ENCODE assay signal across 12 cellular contexts in the genomic region with DNA sequence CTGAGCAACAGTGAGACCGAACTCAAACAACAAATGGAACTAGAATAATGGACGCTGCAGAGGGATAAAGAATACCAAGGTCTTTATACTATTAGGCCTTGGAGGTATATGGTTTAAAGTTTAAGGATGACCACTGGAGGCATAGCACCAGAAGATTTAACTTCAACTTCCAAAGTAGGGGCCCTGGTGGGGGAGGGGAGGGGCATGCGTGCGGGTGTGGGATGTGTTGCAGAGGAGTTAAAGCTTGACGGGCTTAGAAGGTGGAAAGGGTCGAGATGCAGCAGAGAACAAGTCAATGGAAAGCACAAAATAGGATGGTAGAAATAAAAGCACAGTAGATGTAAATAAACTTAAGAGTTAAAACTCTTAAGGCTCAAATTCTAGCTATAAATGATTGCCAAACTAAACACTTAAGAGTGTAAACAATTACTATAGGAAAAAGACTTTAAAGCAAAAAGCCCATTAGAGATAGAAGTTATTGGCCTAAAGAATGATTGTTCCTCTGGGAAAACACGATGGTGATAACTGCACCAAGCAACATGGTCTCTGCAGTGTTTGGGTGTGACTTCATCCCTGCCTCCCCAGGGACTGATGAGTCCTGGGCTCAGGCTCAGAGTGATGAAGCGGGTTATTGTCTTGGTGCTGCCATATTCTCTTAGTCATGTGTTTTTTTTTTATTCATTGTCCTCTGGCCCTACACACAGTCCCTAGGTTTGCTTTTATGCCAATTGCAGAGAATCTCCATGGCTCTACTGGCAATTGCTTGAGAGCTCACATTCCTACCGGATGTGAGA. TPM values are rescaled to one million over a fixed set of nuclear protein-coding genes. Genes with fewer than 3 reads are reported as not detected.
DNase-seq lines count a peak whose midpoint lies in the region; ATAC-seq, FAIRE-seq and TF ChIP-seq lines count a peak whose summit lies in the region.
"Had no signal": no experiment of that assay in that cellular context is flagged by ENCODE, and none has a peak within 500 bp of the region (broad histone marks: within the 10 kb centered on the region; RNA-seq: fewer than 3 reads in every experiment).

No MANE protein-coding gene starts in this region.

- H3K27ac ChIP-seq in GM12878 (ENCODE audit: control insufficient read depth, insufficient read depth) (no peak overlapping the region), esophagus muscularis mucosa (replicated peaks in 1 of 4) (no peak overlapping the region)
- H3K27ac ChIP-seq: thoracic aorta had no signal

- 51% methylated on average over 9 of the region's 9 CpGs for WGBS in GM12878 (ENCODE audit: insufficient coverage, insufficient replicate concordance, low lambda C conversion rate, missing lambda C conversion rate)
- WGBS in esophagus muscularis mucosa, result 82% methylated on average over 9 of the region's 9 CpGs

- H3K4me1 ChIP-seq in GM12878 (ENCODE audit: control insufficient read depth, insufficient read depth, low read length) (no peaks in the 10 kb centered on the region), esophagus muscularis mucosa (no peaks in the 10 kb centered on the region)

- no peak for TF ChIP-seq CTCF in NB4 (IDR thresholded peaks at IDR 0.05; ENCODE audit: low read depth, low read length)
- TF ChIP-seq CTCF in GM12878 (IDR thresholded peaks at IDR 0.05 in 2 of 3, conservative IDR thresholded peaks at IDR 0.05 in 1 of 3; ENCODE audit: control insufficient read depth in 2 of 3, extremely low read depth in 1 of 3, insufficient read depth in 1 of 3, low read depth in 3 of 3, low read length in 3 of 3), result no peak
- TF ChIP-seq CTCF in esophagus muscularis mucosa (IDR thresholded peaks at IDR 0.05), result no peak

- SMC1A ChIA-PET in GM12878 (lab: Charles Lee; ENCODE audit: uncharacterized antibody, unreplicated experiment), result interaction anchor here (0.6 to 1.6 kb wide), 5 partner anchors 10 to 299 kb away, joined by 3 to 6 read pairs (median 5); no protein-coding TSS in a partner anchor

- no peak for TF ChIP-seq EP300 in GM12878 (IDR thresholded peaks at IDR 0.05; ENCODE audit: borderline replicate concordance in 1 of 2, control insufficient read depth in 1 of 2, low read depth in 2 of 2, low read length in 2 of 2)
- no peak for TF ChIP-seq EP300 in esophagus muscularis mucosa (IDR thresholded peaks at IDR 0.05)

- H3K79me2 ChIP-seq in GM12878 (ENCODE audit: control insufficient read depth, insufficient read depth, low read length), result no peaks in the 10 kb centered on the region

- in situ Hi-C loops in GM12878 (cut with MboI), result no loop called here

- no peak for TF ChIP-seq POLR2A in NB4 (IDR thresholded peaks at IDR 0.05; ENCODE audit: extremely low read depth, insufficient read length)
- TF ChIP-seq POLR2A in GM12878 (IDR thresholded peaks at IDR 0.05; ENCODE audit: low read depth, low read length), result no peak
- TF ChIP-seq POLR2A in esophagus muscularis mucosa (IDR thresholded peaks at IDR 0.05; ENCODE audit: low read depth), result no peak

- H3K4me3 ChIP-seq in NB4 (ENCODE audit: low read depth, low read length), result no peak overlapping the region
- no peak overlapping the region for H3K4me3 ChIP-seq in GM12878
- no peak overlapping the region for H3K4me3 ChIP-seq in esophagus muscularis mucosa
- H3K4me3 ChIP-seq: thoracic aorta had no signal

- no peak overlapping the region for H3K9ac ChIP-seq in GM12878 (ENCODE audit: control insufficient read depth, insufficient read depth, low read length)

- intact Hi-C loops in Right ventricle myocardium inferior (cut with DNase I) (no loop called here), cardiac septum (cut with DNase I) (no loop called here), GM12878 (cut with micrococcal nuclease; ENCODE audit: unreplicated experiment) (no loop called here), esophagus muscularis mucosa (cut with DNase I) (no loop called here)

- H3K27me3 ChIP-seq in GM12878 (replicated peaks in 1 of 2; ENCODE audit: control insufficient read depth in 2 of 2, insufficient read depth in 2 of 2, low read length in 1 of 2), result no peaks in the 10 kb centered on the region
- H3K27me3 ChIP-seq in esophagus muscularis mucosa, result no peaks in the 10 kb centered on the region

- BruUV-seq in GM12878 (replicated peaks; lab: Mats Ljungman, UMichigan), result no TSS peak

- no peak overlapping the region for H2AFZ ChIP-seq in GM12878 (ENCODE audit: control insufficient read depth, low read depth, low read length)

- H4K20me1 ChIP-seq in GM12878 (ENCODE audit: control insufficient read depth, insufficient read depth), result peaks cover 3% of the 10 kb centered on the region

- CTCF ChIA-PET in GM12878 (lab: Yijun Ruan, JAX), result interaction anchor here (0.7 to 2.2 kb wide), 5 partner anchors 9 to 300 kb away, joined by 3 to 9 read pairs (median 6); no protein-coding TSS in a partner anchor

- H3K9me3 ChIP-seq in GM12878 (replicated peaks; ENCODE audit: control insufficient read depth, insufficient read depth, low read length) (no peaks in the 10 kb centered on the region), esophagus muscularis mucosa (no peaks in the 10 kb centered on the region)
- H3K9me3 ChIP-seq: thoracic aorta had no signal

- no peak for FAIRE-seq in GM12878 (lab: Jason Lieb, UNC)
- no peak for FAIRE-seq in urothelium cell line (lab: Jason Lieb, UNC)

- H3K4me2 ChIP-seq in GM12878 (ENCODE audit: control insufficient read depth, insufficient read depth), result no peak overlapping the region

- no peak for TF ChIP-seq RAD21 in GM12878 (IDR thresholded peaks at IDR 0.05; ENCODE audit: insufficient read depth, low read depth, low read length)

- RAD21 ChIA-PET in GM12878 (lab: Charles Lee; ENCODE audit: unreplicated experiment), result interaction anchor here (1.0 to 13.8 kb wide), 3 partner anchors 273 to 300 kb away, joined by 3 to 181 read pairs (median 3); no protein-coding TSS in a partner anchor

- H3K36me3 ChIP-seq in GM12878 (ENCODE audit: control insufficient read depth in 2 of 2, insufficient read depth in 2 of 2, low read length in 1 of 2), result peaks cover 2 to 10% of the 10 kb centered on the region in 2 experiments; a peak in 1 of 4 replicates
- no peaks in the 10 kb centered on the region for H3K36me3 ChIP-seq in esophagus muscularis mucosa
- H3K36me3 ChIP-seq: thoracic aorta had no signal

- ATAC-seq in Right ventricle myocardium inferior (peak; percentile 46), GM12878 (peak; percentile 17), HG02852 (IDR thresholded peaks at IDR 0.05; ENCODE audit: unreplicated experiment) (no peak)

- DNase-seq in Right ventricle myocardium inferior (ENCODE audit: missing footprints), result no peak
- no peak for DNase-seq in cardiac septum (ENCODE audit: low spot score)
- DNase-seq in NB4 (ENCODE audit: low read depth), result peak; percentile 76
- no peak for DNase-seq in GM12878 (ENCODE audit: low read depth, low spot score)
- peak; percentile 74 for DNase-seq in urothelium cell line (ENCODE audit: low spot score)
- DNase-seq in esophagus muscularis mucosa (ENCODE audit: extremely low spot score), result no peak
- no peak for DNase-seq in DMS114 treated with DMSO at 0.1 percent for 48 hours (lab: John Stamatoyannopoulos, UW; ENCODE audit: unreplicated experiment)
- DNase-seq: glutamatergic neuron; NCI-H2081 treated with DMSO at 0.1 percent for 48 hours; stimulated activated CD4-positive, alpha-beta T cell treated with anti-CD3 and anti-CD28 coated beads, Interleukin-12 subunit alpha, Interleukin-12 subunit beta, amount 100 ng/mL, for 4 hours had no signal

- POLR2A ChIA-PET in GM12878 (lab: Charles Lee), result no interaction called here

TF ChIP-seq in GM12878, 131 proteins besides CTCF, POLR2A, EP300 and RAD21 (continues in another document):
- TF ChIP-seq ZNF384 (IDR thresholded peaks at IDR 0.05; ENCODE audit: borderline replicate concordance, low read depth, low read length), result no peak
- no peak for TF ChIP-seq CEBPB (IDR thresholded peaks at IDR 0.05; ENCODE audit: borderline replicate concordance in 1 of 2, low read depth in 2 of 2, low read length in 2 of 2)

RNA-seq across cellular contexts. Expression of a gene that starts 13.0 kb away (rescaled TPM):
- total RNA-seq in Right ventricle myocardium inferior (4.2 TPM), cardiac septum (0.35 TPM), GM12878 (2014; rRNA removed) (146 and 155 TPM in 2 replicates), GM12878 (2014; rRNA removed; fragmentation: Illumina TruSeq; extraction: Trizol) (122 and 130 TPM in 2 replicates), GM12878 (2021) (231 and 270 TPM in 2 replicates), esophagus muscularis mucosa (1 to 10 TPM in 2 of 4 donors, not detected in 2; 1.7 to 4.6 TPM)
- 77.7 and 79.7 TPM in 2 replicates for total RNA-seq in GM12878 (2013; cell fraction: nucleolus; rRNA removed)
- 84.7 TPM for polyA plus RNA-seq in GM12878 (2011; ENCODE audit: low read depth)
- polyA plus RNA-seq in GM12878 (2011; rRNA removed) (107 and 115 TPM in 2 replicates), GM12878 (2014; fragmentation: Illumina TruSeq; extraction: Trizol) (163 and 186 TPM in 2 replicates), GM12878 (2014; fragmentation: Nextera tagmentation; extraction: Ambion mirVana) (10 to 100 TPM; 54.4 to 64.5 TPM), GM12878 (2014; rRNA removed) (196 and 232 TPM in 2 replicates), GM12878 (2016; fragmentation: Nextera tagmentation; extraction: Ambion mirVana) (100 to 1,000 TPM; 768 to 771 TPM)
- polyA plus RNA-seq in GM12878 (2011; cell fraction: cytosol; rRNA removed), result 65.3 and 137 TPM in 2 replicates
- 94.8 and 222 TPM in 2 replicates for polyA plus RNA-seq in GM12878 (2011; cell fraction: nucleus; rRNA removed)
- 116 and 143 TPM in 2 replicates for polyA plus RNA-seq in GM12878 (2012)
- polyA minus RNA-seq in GM12878 (2011; rRNA and poly(A)+ RNA removed), result 92.5 and 95.8 TPM in 2 replicates
- 91.1 and 93.3 TPM in 2 replicates for polyA minus RNA-seq in GM12878 (2011; cell fraction: cytosol; rRNA and poly(A)+ RNA removed)
- 97.6 and 221 TPM in 2 replicates for polyA minus RNA-seq in GM12878 (2011; cell fraction: nucleus; rRNA and poly(A)+ RNA removed)

RNA-seq across cellular contexts. Expression of a gene that starts 55.3 kb away (rescaled TPM):
- total RNA-seq in Right ventricle myocardium inferior, result 3.2 TPM
- 3.8 TPM for total RNA-seq in cardiac septum
- total RNA-seq in GM12878 (2013; cell fraction: nucleolus; rRNA removed), result 2.1 and 2.7 TPM in 2 replicates
- total RNA-seq in GM12878 (2014; rRNA removed), result 5.8 and 7.5 TPM in 2 replicates
- total RNA-seq in GM12878 (2014; rRNA removed; fragmentation: Illumina TruSeq; extraction: Trizol), result 2.8 and 3.0 TPM in 2 replicates
- total RNA-seq in GM12878 (2021), result 5.8 and 6.4 TPM in 2 replicates
- 1.5 TPM for polyA plus RNA-seq in GM12878 (2011; ENCODE audit: low read depth)
- polyA plus RNA-seq in GM12878 (2011; rRNA removed), result 2.7 and 4.2 TPM in 2 replicates
- 5.6 and 9.3 TPM in 2 replicates for polyA plus RNA-seq in GM12878 (2011; cell fraction: cytosol; rRNA removed)
- 4.6 and 5.1 TPM in 2 replicates for polyA plus RNA-seq in GM12878 (2011; cell fraction: nucleus; rRNA removed)
- polyA plus RNA-seq in GM12878 (2012), result 3.4 and 5.3 TPM in 2 replicates
- 0.76 and 2.1 TPM in 2 replicates for polyA plus RNA-seq in GM12878 (2014; fragmentation: Illumina TruSeq; extraction: Trizol)
- under 1 TPM; 0.35 to 0.90 TPM for polyA plus RNA-seq in GM12878 (2014; fragmentation: Nextera tagmentation; extraction: Ambion mirVana)
- polyA plus RNA-seq in GM12878 (2014; rRNA removed), result 4.8 and 5.1 TPM in 2 replicates
- 1 to 10 TPM in 1 of 2 experiments, under 1 TPM in 1; 0.96 to 1.3 TPM for polyA plus RNA-seq in GM12878 (2016; fragmentation: Nextera tagmentation; extraction: Ambion mirVana)
- polyA minus RNA-seq in GM12878 (2011; rRNA and poly(A)+ RNA removed), result 1.5 and 6.0 TPM in 2 replicates
- 2.1 and 3.9 TPM in 2 replicates for polyA minus RNA-seq in GM12878 (2011; cell fraction: cytosol; rRNA and poly(A)+ RNA removed)
- 1.5 and 2.4 TPM in 2 replicates for polyA minus RNA-seq in GM12878 (2011; cell fraction: nucleus; rRNA and poly(A)+ RNA removed)
- total RNA-seq in esophagus muscularis mucosa, result 10 to 100 TPM; 16.9 to 56.4 (median 35.4) TPM

Comparison
In these comparisons a context has a peak if more than half of its experiments do, and no peak if none do; other contexts are left out.
1. DNase-seq: peak in NB4 (single experiment) and urothelium cell line (single experiment); none in Right ventricle myocardium inferior (single experiment), cardiac septum (single experiment), GM12878 (single experiment), esophagus muscularis mucosa (single experiment) and DMS114 treated with DMSO at 0.1 percent for 48 hours (single experiment).
2. RNA of a gene that starts 13.0 kb away (total RNA-seq): 77.7 to 270 TPM in GM12878; 4.2 TPM in Right ventricle myocardium inferior (single experiment), 1.7 to 4.6 TPM in esophagus muscularis mucosa and 0.35 TPM in cardiac septum (single experiment); every median in the first group is over 10 times any median in the second.